ENCODE assay signal across 10 cellular contexts in genomic region chr9:137666950-137667670, GRCh38. TPM values are rescaled to one million over a fixed set of nuclear protein-coding genes. Genes with fewer than 3 reads are reported as not detected.
DNase-seq lines count a peak whose midpoint lies in the region; ATAC-seq and TF ChIP-seq lines count a peak whose summit lies in the region.
"Had no signal": no experiment of that assay in that cellular context is flagged by ENCODE, and none has a peak within 500 bp of the region (broad histone marks: within the 10 kb centered on the region; RNA-seq: fewer than 3 reads in every experiment).

No MANE protein-coding gene starts in this region.

- no peak overlapping the region for H2BK12ac ChIP-seq in mesenchymal stem cell (ENCODE audit: low read length in 2 of 2)

- H2AK5ac ChIP-seq in mesenchymal stem cell (ENCODE audit: low read length, severe bottlenecking): no peak overlapping the region

- H2BK15ac ChIP-seq in mesenchymal stem cell (ENCODE audit: low read depth, poor library complexity, severe bottlenecking): no peak overlapping the region

- WGBS in mesenchymal stem cell: 66% methylated on average over 16 of the region's 16 CpGs

- peak overlapping the region; percentile 39 for H3K4me3 Mint-ChIP-seq in WTC11

- H3K4me1 Mint-ChIP-seq in WTC11: peaks cover 87% of the 10 kb centered on the region

- no peak overlapping the region for H3K23ac ChIP-seq in mesenchymal stem cell (ENCODE audit: low read length in 2 of 2)

- H3K4me3 ChIP-seq in H7 (ENCODE audit: insufficient read depth, low read depth, low read length): no peak overlapping the region
- no peak overlapping the region for H3K4me3 ChIP-seq in mesenchymal stem cell (ENCODE audit: insufficient read depth in 1 of 2, low read depth in 1 of 2, low read length in 2 of 2)

- H2AFZ ChIP-seq in mesenchymal stem cell (ENCODE audit: low read depth, low read length): no peak overlapping the region

- no peaks in the 10 kb centered on the region for H3K9me3 ChIP-seq in mesenchymal stem cell (ENCODE audit: control insufficient read depth, low read length)

- peaks cover 32% of the 10 kb centered on the region for H3K79me1 ChIP-seq in mesenchymal stem cell (replicated peaks; ENCODE audit: low read length, poor library complexity, severe bottlenecking)

- H3K9ac ChIP-seq in mesenchymal stem cell (ENCODE audit: low read length): no peak overlapping the region

- POLR2A ChIA-PET in WTC11 (lab: Charles Lee): interaction anchor here (0.6 to 0.7 kb wide), 2 partner anchors 10 to 49 kb away, joined by 3 to 4 read pairs; no protein-coding TSS in a partner anchor

- peak; percentile 63 for ATAC-seq in WTC11
- ATAC-seq in GM18868 (IDR thresholded peaks at IDR 0.05; ENCODE audit: unreplicated experiment): no peak

- H3K18ac ChIP-seq in mesenchymal stem cell (ENCODE audit: low read depth in 1 of 2, low read length in 2 of 2): no peak overlapping the region

- H3K27ac ChIP-seq in 22Rv1: peak overlapping the region; percentile 89
- no peak overlapping the region for H3K27ac ChIP-seq in mesenchymal stem cell (ENCODE audit: low read length, poor library complexity, severe bottlenecking)

- no peak overlapping the region for H3K4me2 ChIP-seq in mesenchymal stem cell (ENCODE audit: low read length, poor library complexity, severe bottlenecking)

- H3K27ac Mint-ChIP-seq in WTC11: peak overlapping the region; percentile 98

- peaks cover 2% of the 10 kb centered on the region; the same call in 1 of the 2 replicates for H3K36me3 ChIP-seq in H7 (replicated peaks; ENCODE audit: control insufficient read depth, insufficient read depth, low read length)
- peaks cover 7 to 22% of the 10 kb centered on the region in 2 experiments for H3K36me3 ChIP-seq in mesenchymal stem cell (ENCODE audit: control insufficient read depth in 1 of 2, insufficient read depth in 2 of 2, low read depth in 1 of 2, low read length in 2 of 2)

- DNase-seq in H7 (peak; percentile 86), WTC11 (ENCODE audit: low spot score) (peak; percentile 77), inferior parietal cortex (ENCODE audit: extremely low spot score) (peak; percentile 32), mesenchymal stem cell (no peak), ACHN (no peak)
- DNase-seq in stimulated activated CD4-positive, alpha-beta T cell treated with anti-CD3 and anti-CD28 coated beads, Interleukin-2, amount 100 ng/mL, for 48 hours: no peak
- DNase-seq: activated naive CD4-positive, alpha-beta T cell treated with anti-CD3 and anti-CD28 coated beads, Interleukin-2, amount 50 U/mL, for 16 hours; foreskin melanocyte had no signal

- no peak overlapping the region for H2BK5ac ChIP-seq in mesenchymal stem cell (ENCODE audit: low read depth, low read length, poor library complexity, severe bottlenecking)

- no peak overlapping the region for H4K8ac ChIP-seq in mesenchymal stem cell (ENCODE audit: low read length)

- H3K36me3 Mint-ChIP-seq in WTC11: peaks cover 15% of the 10 kb centered on the region

- CTCF ChIA-PET in WTC11 (lab: Charles Lee): interaction anchor here (0.5 to 1.6 kb wide), 5 partner anchors 28 to 430 kb away, joined by 3 to 11 read pairs (median 4); partner anchors contain the start of gene EHMT1

- in situ Hi-C loops in ACHN (cut with HindIII; ENCODE audit: low pct_ligation_motif_present, low pct_unique_long_range_greater_than_20kb, low sequenced_read_pairs): no loop called here

- H3K27me3 ChIP-seq in H7 (ENCODE audit: control insufficient read depth, insufficient read depth, low read length) (no peaks in the 10 kb centered on the region), mesenchymal stem cell (ENCODE audit: control insufficient read depth in 1 of 2, insufficient read depth in 1 of 2, low read length in 2 of 2) (no peaks in the 10 kb centered on the region)

- H3K14ac ChIP-seq in mesenchymal stem cell (ENCODE audit: low read length in 2 of 2): no peak overlapping the region

- no peaks in the 10 kb centered on the region for H3K9me3 Mint-ChIP-seq in WTC11

- no peak overlapping the region for H4K91ac ChIP-seq in mesenchymal stem cell (ENCODE audit: low read length)

- H3K4ac ChIP-seq in mesenchymal stem cell (ENCODE audit: low read depth in 1 of 2, low read length in 2 of 2): no peak overlapping the region

- H2BK120ac ChIP-seq in mesenchymal stem cell (ENCODE audit: low read depth, low read length): no peak overlapping the region

- no peaks in the 10 kb centered on the region for H3K27me3 Mint-ChIP-seq in WTC11 (ENCODE audit: low read depth)

- no peak for TF ChIP-seq CTCF in 22Rv1 (IDR thresholded peaks at IDR 0.05)
- no peak for TF ChIP-seq CTCF in WTC11 (IDR thresholded peaks at IDR 0.05)

- peaks cover 15% of the 10 kb centered on the region for H3K4me1 ChIP-seq in mesenchymal stem cell (ENCODE audit: control insufficient read depth, insufficient read depth, low read depth, low read length)

TF ChIP-seq in WTC11, 78 proteins besides CTCF, POLR2A, EP300 and RAD21 (continues in another document):
- TF ChIP-seq ELF4 (CRISPR knock-in tag; IDR thresholded peaks at IDR 0.05; ENCODE audit: low read depth): no peak
- TF ChIP-seq ZNF532 (CRISPR knock-in tag; IDR thresholded peaks at IDR 0.05; ENCODE audit: borderline replicate concordance): no peak
- no peak for TF ChIP-seq TCF7 (CRISPR knock-in tag; IDR thresholded peaks at IDR 0.05; ENCODE audit: low read depth)
- TF ChIP-seq, protein P1, sequence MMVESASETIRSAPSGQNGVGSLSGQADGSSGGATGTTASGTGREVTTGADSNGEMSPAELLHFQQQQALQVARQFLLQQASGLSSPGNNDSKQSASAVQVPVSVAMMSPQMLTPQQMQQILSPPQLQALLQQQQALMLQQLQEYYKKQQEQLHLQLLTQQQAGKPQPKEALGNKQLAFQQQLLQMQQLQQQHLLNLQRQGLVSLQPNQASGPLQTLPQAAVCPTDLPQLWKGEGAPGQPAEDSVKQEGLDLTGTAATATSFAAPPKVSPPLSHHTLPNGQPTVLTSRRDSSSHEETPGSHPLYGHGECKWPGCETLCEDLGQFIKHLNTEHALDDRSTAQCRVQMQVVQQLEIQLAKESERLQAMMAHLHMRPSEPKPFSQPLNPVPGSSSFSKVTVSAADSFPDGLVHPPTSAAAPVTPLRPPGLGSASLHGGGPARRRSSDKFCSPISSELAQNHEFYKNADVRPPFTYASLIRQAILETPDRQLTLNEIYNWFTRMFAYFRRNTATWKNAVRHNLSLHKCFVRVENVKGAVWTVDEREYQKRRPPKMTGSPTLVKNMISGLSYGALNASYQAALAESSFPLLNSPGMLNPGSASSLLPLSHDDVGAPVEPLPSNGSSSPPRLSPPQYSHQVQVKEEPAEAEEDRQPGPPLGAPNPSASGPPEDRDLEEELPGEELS (CRISPR knock-in tag; IDR thresholded peaks at IDR 0.05): peak; percentile 69; the same call in 1 of the 2 replicates
- TF ChIP-seq HMGA2 (CRISPR knock-in tag; IDR thresholded peaks at IDR 0.05): 0 out of 2 replicates have a peak, but pooled peaks have one; percentile 5
- no peak for TF ChIP-seq NFYB (CRISPR knock-in tag; conservative IDR thresholded peaks at IDR 0.05; ENCODE audit: low read depth)

RNA-seq across cellular contexts. Expression of gene EHMT1, which starts 48.3 kb away (rescaled TPM):
- 89.6 and 97.1 TPM in 2 replicates for total RNA-seq in H7 (2014; rRNA removed; shearing (Covaris generic))
- 152 to 170 TPM (median 154 TPM) in 3 replicates for total RNA-seq in WTC11 (2021)
- 26.1 TPM for polyA plus RNA-seq in mesenchymal stem cell (2013, experiment 1 of 2)
- 24.7 TPM for polyA plus RNA-seq in mesenchymal stem cell (2013, experiment 2 of 2)

Comparison
In these comparisons a context has a peak if more than half of its experiments do, and no peak if none do; other contexts are left out.
1. DNase-seq: peak in H7 (single experiment), WTC11 (single experiment) and inferior parietal cortex (single experiment); none in mesenchymal stem cell (single experiment), stimulated activated CD4-positive, alpha-beta T cell treated with anti-CD3 and anti-CD28 coated beads, Interleukin-2, amount 100 ng/mL, for 48 hours (0 of 2) and ACHN (single experiment).